Comparison of ENCODE assay signal across 8 cellular contexts in genomic region chr3:149129326-149130123, GRCh38. TPM values are rescaled to one million over a fixed set of nuclear protein-coding genes. Genes with fewer than 3 reads are reported as not detected.
DNase-seq lines count a peak whose midpoint lies in the region; ATAC-seq and TF ChIP-seq lines count a peak whose summit lies in the region.

Gene HPS3 (plus strand): TSS chr3:149129638. CDS start chr3:149129724, 86 bp downstream.

- intact Hi-C loops in cardiac septum (cut with DNase I) (loop anchor here (5.0 to 10.0 kb wide), 2 partner anchors 53 to 345 kb away; partner anchors contain the start of gene TM4SF4), posterior cingulate gyrus (cut with DNase I) (loop anchor here (5.0 kb wide), 1 partner anchor 42 kb away; the partner anchor contains the start of gene HLTF)

- H3K9me3 Mint-ChIP-seq in type B pancreatic cell: no peaks in the 10 kb centered on the region

- peaks cover 28% of the 10 kb centered on the region for H3K4me1 Mint-ChIP-seq in type B pancreatic cell (ENCODE audit: unreplicated experiment)

- H3K9ac ChIP-seq in adipocyte (ENCODE audit: low read length): peak within 1 kb of the TSS; percentile 95

- peak within 1 kb of the TSS; percentile 99 for H3K4me3 ChIP-seq in adipocyte (ENCODE audit: low read length)

- peak within 1 kb of the TSS; percentile 93 for H3K27ac Mint-ChIP-seq in type B pancreatic cell

- TF ChIP-seq CTCF in GM13977 (IDR thresholded peaks at IDR 0.05; ENCODE audit: extremely low read depth, insufficient read depth, missing control alignments) (no peak), type B pancreatic cell (conservative IDR thresholded peaks at IDR 0.05) (peak; percentile 18)

- DNase-seq in GM13977 (ENCODE audit: low spot score) (peak; percentile 94), NCI-H1436 treated with DMSO at 0.1 percent for 48 hours (lab: John Stamatoyannopoulos, UW) (peak; percentile 55), T follicular helper cell (ENCODE audit: low read depth) (peak; percentile 68), adipocyte (ENCODE audit: low read depth) (peak; percentile 98), cardiac septum (ENCODE audit: low spot score) (peak; percentile 97), posterior cingulate gyrus (peak; percentile 82 to 99 (median 90)), type B pancreatic cell (ENCODE audit: extremely low spot score, unreplicated experiment) (peak; percentile 91)

- H3K27me3 ChIP-seq in adipocyte (replicated peaks; ENCODE audit: control insufficient read depth, insufficient read depth, low read length): no peaks in the 10 kb centered on the region

- no peaks in the 10 kb centered on the region for H3K27me3 Mint-ChIP-seq in type B pancreatic cell

- no peaks in the 10 kb centered on the region for H3K9me3 ChIP-seq in adipocyte (ENCODE audit: control insufficient read depth, low read length)

- no peaks in the 10 kb centered on the region for H3K36me3 ChIP-seq in adipocyte (ENCODE audit: control insufficient read depth, insufficient read depth, low read length, severe bottlenecking)

- peaks cover 6% of the 10 kb centered on the region for H3K36me3 Mint-ChIP-seq in type B pancreatic cell

- ATAC-seq in HG02870 (IDR thresholded peaks at IDR 0.05; ENCODE audit: unreplicated experiment): peak; percentile 92

- in situ Hi-C loops in GM13977 (cut with MboI; ENCODE audit: low pct_unique_long_range_greater_than_20kb, low sequenced_read_pairs, unreplicated experiment): loop anchor here (5.0 kb wide), 1 partner anchor 133 kb away; no protein-coding TSS in a partner anchor

- H3K4me1 ChIP-seq in adipocyte (ENCODE audit: control insufficient read depth, insufficient read depth, low read length): peaks cover 24% of the 10 kb centered on the region

- H3K4me3 Mint-ChIP-seq in type B pancreatic cell: peak within 1 kb of the TSS; percentile 95

RNA-seq across cellular contexts. Expression of gene HPS3, which starts in this region (rescaled TPM):
- total RNA-seq in cardiac septum: 6.2 TPM
- 18.2 and 24.8 TPM in 2 replicates for total RNA-seq in type B pancreatic cell (ENCODE audit: low replicate concordance)

Comparison
In these comparisons a context has a peak if more than half of its experiments do, and no peak if none do; other contexts are left out.
1. Peak in every context shown above with its lines: DNase-seq, ATAC-seq and H3K4me3 ChIP-seq.